In the genomic region with DNA sequence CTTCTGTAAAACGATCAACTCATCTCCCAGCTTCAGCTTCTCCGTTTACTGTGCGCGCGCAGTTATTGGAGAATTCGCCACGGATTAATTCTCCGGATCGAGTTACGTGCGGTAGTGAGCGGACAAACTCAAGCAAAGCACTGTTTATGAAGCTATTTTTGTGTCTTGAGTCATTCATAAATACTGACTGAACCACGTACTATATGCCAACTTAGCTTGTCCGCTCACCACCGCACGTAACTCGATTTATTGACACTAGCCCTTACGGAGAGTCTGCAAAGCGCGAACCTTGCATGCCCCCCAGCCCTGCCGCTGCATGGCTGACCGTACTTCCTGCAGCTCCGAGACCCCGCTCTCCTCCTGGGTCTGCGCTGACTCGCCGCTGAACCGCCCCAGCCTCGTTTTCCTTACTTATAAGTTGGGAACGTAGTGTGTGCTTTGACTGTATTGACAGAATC, we compare ENCODE assay signal across 8 cellular contexts. TPM values are rescaled to one million over a fixed set of nuclear protein-coding genes. Genes with fewer than 3 reads are reported as not detected.
DNase-seq lines count a peak whose midpoint lies in the region; ATAC-seq, FAIRE-seq and TF ChIP-seq lines count a peak whose summit lies in the region.

No MANE protein-coding gene starts in this region.

- DNase-seq in ACHN (peak; percentile 45), bronchial epithelial cell (ENCODE audit: low read depth) (no peak), kidney glomerular epithelial cell (lab: John Stamatoyannopoulos, UW) (peak; percentile 67), COLO829 (ENCODE audit: low spot score) (no peak)
- DNase-seq in stimulated activated CD8-positive, alpha-beta memory T cell treated with anti-CD3 and anti-CD28 coated beads, Interleukin-12 subunit alpha, Interleukin-12 subunit beta, amount 100 ng/mL, for 4 hours (ENCODE audit: low read depth) = peak; percentile 4

- H3K4me3 ChIP-seq in OCI-LY1 (ENCODE audit: low read depth, low read length, poor library complexity, severe bottlenecking) (peak overlapping the region; percentile 83), bronchial epithelial cell (ENCODE audit: low read depth, low read length) (peak overlapping the region; percentile 86)

- H3K9me2 ChIP-seq in OCI-LY1 (ENCODE audit: low read depth, low read length) = no peaks in the 10 kb centered on the region

- H3K9ac ChIP-seq in OCI-LY1 (ENCODE audit: low read length) = peak overlapping the region; percentile 93

- H3K9me3 ChIP-seq in OCI-LY1 (ENCODE audit: low read length) = peaks cover 5% of the 10 kb centered on the region; the same call in 1 of the 2 replicates

- no peaks in the 10 kb centered on the region; the same call in 1 of the 2 replicates for H3K36me3 ChIP-seq in OCI-LY1 (ENCODE audit: insufficient read depth, low read length)
- no peaks in the 10 kb centered on the region for H3K36me3 ChIP-seq in bronchial epithelial cell (ENCODE audit: control insufficient read depth, insufficient read depth, low read length)

- H3K27me3 ChIP-seq in OCI-LY1 (ENCODE audit: insufficient read depth, low read length) (no peaks in the 10 kb centered on the region), bronchial epithelial cell (ENCODE audit: control insufficient read depth, insufficient read depth, low read length) (no peaks in the 10 kb centered on the region)

- in situ Hi-C loops in ACHN (cut with HindIII; ENCODE audit: low pct_ligation_motif_present, low pct_unique_long_range_greater_than_20kb, low sequenced_read_pairs) = no loop called here

- peak overlapping the region; percentile 88 for H3K4me2 ChIP-seq in OCI-LY1 (ENCODE audit: low read length)

- no peaks in the 10 kb centered on the region for H3F3A ChIP-seq in OCI-LY1 (ENCODE audit: insufficient read depth, low read length)

- H3K79me2 ChIP-seq in OCI-LY1 (ENCODE audit: insufficient read depth, low read length) = peaks cover 44% of the 10 kb centered on the region

- no peak overlapping the region for H2AFZ ChIP-seq in OCI-LY1 (ENCODE audit: low read length)

- TF ChIP-seq CTCF in OCI-LY1 (IDR thresholded peaks at IDR 0.05; ENCODE audit: low read length) (no peak), bronchial epithelial cell (IDR thresholded peaks at IDR 0.05; ENCODE audit: insufficient read depth, low read length, severe bottlenecking) (no peak)

- ATAC-seq in GM18502 (IDR thresholded peaks at IDR 0.05; ENCODE audit: poor library complexity, unreplicated experiment) (peak; percentile 19), HG03045 (IDR thresholded peaks at IDR 0.05; ENCODE audit: unreplicated experiment) (peak; percentile 17)

- FAIRE-seq in bronchial epithelial cell (lab: Jason Lieb, UNC) = no peak

- peaks cover 38% of the 10 kb centered on the region for H3K4me1 ChIP-seq in OCI-LY1 (ENCODE audit: insufficient read depth, low read length, severe bottlenecking)

- H4K20me1 ChIP-seq in OCI-LY1 (ENCODE audit: insufficient read depth, low read length) = no peaks in the 10 kb centered on the region

- no peak overlapping the region for H3K27ac ChIP-seq in OCI-LY1 (ENCODE audit: low read depth, low read length, poor library complexity, severe bottlenecking)

RNA-seq across cellular contexts. Expression of a gene that starts 0.8 kb away (rescaled TPM):
- total RNA-seq in bronchial epithelial cell = 30.8 and 34.6 TPM in 2 replicates

RNA-seq across cellular contexts. Expression of a gene that starts 18.1 kb away (rescaled TPM):
- 0.51 TPM in 1 of 2 replicates, not detected in the other for total RNA-seq in bronchial epithelial cell

Comparison
In these comparisons a context has a peak if more than half of its experiments do, and no peak if none do; other contexts are left out.
1. DNase-seq: peak in ACHN (single experiment), kidney glomerular epithelial cell (single experiment) and stimulated activated CD8-positive, alpha-beta memory T cell treated with anti-CD3 and anti-CD28 coated beads, Interleukin-12 subunit alpha, Interleukin-12 subunit beta, amount 100 ng/mL, for 4 hours (single experiment); none in bronchial epithelial cell (single experiment) and COLO829 (single experiment).